ENCODE assay signal across 10 cellular contexts in genomic region chr5:115579747-115580173, GRCh38. TPM values are rescaled to one million over a fixed set of nuclear protein-coding genes. Genes with fewer than 3 reads are reported as not detected.
DNase-seq lines count a peak whose midpoint lies in the region; ATAC-seq and TF ChIP-seq lines count a peak whose summit lies in the region.
"Had no signal": no experiment of that assay in that cellular context is flagged by ENCODE, and none has a peak within 500 bp of the region (broad histone marks: within the 10 kb centered on the region; RNA-seq: fewer than 3 reads in every experiment).

No MANE protein-coding gene starts in this region.

- H3K4me1 ChIP-seq in ovary (ENCODE audit: insufficient read depth) = no peaks in the 10 kb centered on the region

- no peaks in the 10 kb centered on the region for H3K36me3 ChIP-seq in ovary

- H3K4me3 Mint-ChIP-seq in type B pancreatic cell = no peak overlapping the region
- H3K4me3 Mint-ChIP-seq in CD14-positive monocyte = no peak overlapping the region

- no peak overlapping the region for H3K4me3 ChIP-seq in ovary

- H3K27ac Mint-ChIP-seq in type B pancreatic cell = no peak overlapping the region
- H3K27ac Mint-ChIP-seq in CD14-positive monocyte = no peak overlapping the region

- H3K9me3 ChIP-seq in ovary = no peaks in the 10 kb centered on the region

- DNase-seq in dedifferentiated amniotic fluid mesenchymal stem cell (ENCODE audit: extremely low spot score) = peak; percentile 23
- no peak for DNase-seq in DMS 273 (lab: John Stamatoyannopoulos, UW; ENCODE audit: unreplicated experiment)
- DNase-seq in type B pancreatic cell (ENCODE audit: extremely low spot score, unreplicated experiment) = no peak
- no peak for DNase-seq in CD14-positive monocyte (ENCODE audit: low spot score)
- DNase-seq in ovary = no peak
- DNase-seq: NCI-H2081, T-helper 1 cell had no signal

- H3K27me3 ChIP-seq in ovary = no peaks in the 10 kb centered on the region

- H3K27ac ChIP-seq in ovary = no peak overlapping the region

- no peaks in the 10 kb centered on the region for H3K9me3 Mint-ChIP-seq in type B pancreatic cell
- peaks cover 0 to 7% (median 3%) of the 10 kb centered on the region in 7 donors for H3K9me3 Mint-ChIP-seq in CD14-positive monocyte

- H3K27me3 Mint-ChIP-seq in type B pancreatic cell (no peaks in the 10 kb centered on the region), CD14-positive monocyte (ENCODE audit: low read depth in 3 of 3) (peaks cover 0 to 3% (median 2%) of the 10 kb centered on the region in 3 donors)

- no peak for TF ChIP-seq CTCF in type B pancreatic cell (conservative IDR thresholded peaks at IDR 0.05)
- no peak for TF ChIP-seq CTCF in CD14-positive monocyte (IDR thresholded peaks at IDR 0.05)
- no peak for TF ChIP-seq CTCF in ovary (IDR thresholded peaks at IDR 0.05)

- ATAC-seq in GM18498 (IDR thresholded peaks at IDR 0.05; ENCODE audit: unreplicated experiment) = peak; percentile 61
- peak; percentile 46 for ATAC-seq in GM21515 (IDR thresholded peaks at IDR 0.05; ENCODE audit: unreplicated experiment)
- peak; percentile 70 for ATAC-seq in HG03139 (IDR thresholded peaks at IDR 0.05; ENCODE audit: unreplicated experiment)

- H3K36me3 Mint-ChIP-seq in type B pancreatic cell (no peaks in the 10 kb centered on the region), CD14-positive monocyte (peaks cover 43 to 45% of the 10 kb centered on the region in 2 donors)

- TF ChIP-seq POLR2A in ovary (IDR thresholded peaks at IDR 0.05) = no peak

- no peaks in the 10 kb centered on the region for H3K4me1 Mint-ChIP-seq in type B pancreatic cell (ENCODE audit: unreplicated experiment)
- peaks cover 10% of the 10 kb centered on the region for H3K4me1 Mint-ChIP-seq in CD14-positive monocyte

- no peak for TF ChIP-seq EP300 in ovary (IDR thresholded peaks at IDR 0.05)

- intact Hi-C loops in CD14-positive monocyte (cut with micrococcal nuclease) = loop anchor here in 1 of 2 donors (10.0 kb wide), 1 partner anchor 45 kb away; no protein-coding TSS in a partner anchor
- intact Hi-C loops in ovary (cut with DNase I) = no loop called here

- WGBS in ovary, 3 donors = 88 to 93% (median 91%) methylated on average over 6 of the region's 6 CpGs

RNA-seq across cellular contexts. Expression of gene TICAM2, which starts 22.5 kb away (rescaled TPM):
- total RNA-seq in type B pancreatic cell (ENCODE audit: low replicate concordance) (0.59 and 1.1 TPM in 2 replicates), ovary (1 to 10 TPM; 1.0 to 6.4 (median 4.9) TPM)
- polyA plus RNA-seq in CD14-positive monocyte (10 to 100 TPM; 14.6 to 25.1 TPM), ovary (1 to 10 TPM; 2.2 to 3.1 TPM)

RNA-seq across cellular contexts. Expression of gene FEM1C, which starts 35.2 kb away (rescaled TPM):
- total RNA-seq in type B pancreatic cell (ENCODE audit: low replicate concordance) = 15.3 and 15.8 TPM in 2 replicates
- 1 to 10 TPM; 2.5 to 2.6 TPM for polyA plus RNA-seq in CD14-positive monocyte
- total RNA-seq in ovary = 10 to 100 TPM; 11.0 to 16.6 (median 14.9) TPM
- 10 to 100 TPM in 1 of 2 donors, 1 to 10 TPM in 1; 6.5 to 11.7 TPM for polyA plus RNA-seq in ovary

RNA-seq across cellular contexts. Expression of gene TMED7, which starts 46.1 kb away (rescaled TPM):
- total RNA-seq in type B pancreatic cell (ENCODE audit: low replicate concordance) = 77.2 and 102 TPM in 2 replicates
- polyA plus RNA-seq in CD14-positive monocyte = 10 to 100 TPM; 65.1 to 70.1 TPM
- 10 to 100 TPM; 59.3 to 84.2 (median 69.9) TPM for total RNA-seq in ovary
- 10 to 100 TPM; 28.0 to 46.6 TPM for polyA plus RNA-seq in ovary
